Comparison of ENCODE assay signal across 9 cellular contexts in the genomic region with DNA sequence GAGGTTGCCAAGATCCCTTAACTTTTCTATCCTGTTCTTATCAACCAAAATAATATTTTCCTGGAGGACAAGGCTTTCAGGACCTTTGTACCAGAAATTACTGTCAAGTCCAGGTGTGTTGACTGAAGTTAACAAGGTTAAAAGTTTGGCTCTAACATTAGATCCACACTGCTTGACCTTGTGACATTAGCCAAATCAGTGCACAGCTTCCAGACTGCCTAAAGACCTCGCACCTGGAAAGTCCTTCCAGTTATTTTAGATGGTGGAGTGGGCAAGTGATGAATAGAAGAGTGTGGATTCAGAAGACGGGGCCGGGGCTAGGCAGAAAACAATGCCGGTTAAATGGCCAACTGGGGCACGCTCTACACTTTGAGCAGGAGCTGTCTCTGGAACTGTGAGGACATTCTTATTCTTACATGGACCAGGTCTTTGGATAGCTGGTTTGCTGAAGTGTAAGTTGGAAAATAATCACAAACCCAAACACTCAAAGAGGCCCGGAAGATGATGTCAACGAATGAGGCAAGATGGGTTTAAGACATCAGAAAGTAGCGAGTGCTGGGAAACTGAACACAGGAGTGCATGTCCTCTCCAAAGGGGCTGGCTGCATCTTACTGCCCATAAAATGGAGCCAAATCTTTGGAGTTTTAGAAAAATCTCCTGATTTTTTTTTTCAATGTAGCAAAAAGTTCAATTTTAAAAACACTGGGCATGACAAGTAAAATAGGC. TPM values are rescaled to one million over a fixed set of nuclear protein-coding genes. Genes with fewer than 3 reads are reported as not detected.
A peak's percentile ranks its signal among the peaks of the same experiment; 100 is the strongest.
DNase-seq lines count a peak whose midpoint lies in the region; ATAC-seq and TF ChIP-seq lines count a peak whose summit lies in the region.
"Had no signal": no experiment of that assay in that cellular context is flagged by ENCODE, and none has a peak within 500 bp of the region (broad histone marks: within the 10 kb centered on the region; RNA-seq: fewer than 3 reads in every experiment).

No MANE protein-coding gene starts in this region.

- no peak for TF ChIP-seq CTCF in heart left ventricle (IDR thresholded peaks at IDR 0.05)
- TF ChIP-seq CTCF in osteocyte (IDR thresholded peaks at IDR 0.05), result no peak
- no peak for TF ChIP-seq CTCF in glutamatergic neuron (IDR thresholded peaks at IDR 0.05; ENCODE audit: partially characterized antibody, unreplicated experiment)
- TF ChIP-seq CTCF in lower lobe of right lung (IDR thresholded peaks at IDR 0.05), result no peak

- H3K4me1 Mint-ChIP-seq in osteocyte (ENCODE audit: unreplicated experiment) (peaks cover 48% of the 10 kb centered on the region), glutamatergic neuron (ENCODE audit: low read depth, unreplicated experiment) (peaks cover 20% of the 10 kb centered on the region)

- ATAC-seq in heart left ventricle (no peak), Right ventricle myocardium superior (ENCODE audit: poor library complexity) (no peak), lower lobe of right lung (no peak), HG02588 (IDR thresholded peaks at IDR 0.05; ENCODE audit: unreplicated experiment) (no peak)
- ATAC-seq: natural killer cell had no signal

- H3K9me3 ChIP-seq in heart left ventricle (no peaks in the 10 kb centered on the region), lower lobe of right lung (no peaks in the 10 kb centered on the region)

- H3K27ac ChIP-seq in heart left ventricle (peak overlapping the region in 7 of 12 donors; percentile 3 to 52 (median 28)), epithelial cell of prostate (peak overlapping the region; percentile 20), lower lobe of right lung (no peak overlapping the region)

- H3K4me1 ChIP-seq in heart left ventricle (peaks cover 0 to 35% (median 19%) of the 10 kb centered on the region in 12 donors), lower lobe of right lung (peaks cover 8% of the 10 kb centered on the region)

- H3K27ac Mint-ChIP-seq in osteocyte (ENCODE audit: unreplicated experiment), result peak overlapping the region; percentile 96
- H3K27ac Mint-ChIP-seq in glutamatergic neuron (ENCODE audit: unreplicated experiment), result no peak overlapping the region

- H3K36me3 ChIP-seq in heart left ventricle, result peaks cover 0 to 75% (median 64%) of the 10 kb centered on the region in 9 donors
- H3K36me3 ChIP-seq in lower lobe of right lung, result peaks cover 58% of the 10 kb centered on the region

- DNase-seq in heart left ventricle (no peak), Right ventricle myocardium superior (no peak), epithelial cell of prostate (ENCODE audit: low read depth, low spot score) (no peak), osteocyte (ENCODE audit: extremely low spot score, unreplicated experiment) (no peak), glutamatergic neuron (no peak), UCSD-AML1 (lab: John Stamatoyannopoulos, UW; ENCODE audit: unreplicated experiment) (no peak), lower lobe of right lung (no peak)
- DNase-seq: natural killer cell had no signal

- WGBS in heart left ventricle, 4 donors, result 85 to 91% (median 88%) methylated on average over 8 of the region's 8 CpGs

- H3K36me3 Mint-ChIP-seq in osteocyte (ENCODE audit: unreplicated experiment) (peaks cover 28% of the 10 kb centered on the region), glutamatergic neuron (ENCODE audit: unreplicated experiment) (no peaks in the 10 kb centered on the region)

- H3K27me3 ChIP-seq in heart left ventricle, result no peaks in the 10 kb centered on the region
- H3K27me3 ChIP-seq in lower lobe of right lung (ENCODE audit: low read depth), result no peaks in the 10 kb centered on the region

- no peak for TF ChIP-seq POLR2A in heart left ventricle (IDR thresholded peaks at IDR 0.05)

- no peaks in the 10 kb centered on the region for H3K9me3 Mint-ChIP-seq in osteocyte (ENCODE audit: unreplicated experiment)
- no peaks in the 10 kb centered on the region for H3K9me3 Mint-ChIP-seq in glutamatergic neuron (ENCODE audit: unreplicated experiment)
- H3K9me3 Mint-ChIP-seq: natural killer cell had no signal

- intact Hi-C loops in heart left ventricle (cut with DNase I), result loop anchor here in 9 of 10 donors (2.0 to 10.0 kb wide), 7 partner anchors 50 to 232 kb away; no protein-coding TSS in a partner anchor
- intact Hi-C loops in Right ventricle myocardium superior (cut with DNase I), result loop anchor here (5.0 kb wide), 2 partner anchors 88 to 172 kb away; no protein-coding TSS in a partner anchor
- intact Hi-C loops in lower lobe of right lung (cut with DNase I), result no loop called here

- H3K4me3 ChIP-seq in heart left ventricle (no peak overlapping the region), lower lobe of right lung (no peak overlapping the region)

- no peaks in the 10 kb centered on the region for H3K27me3 Mint-ChIP-seq in osteocyte (ENCODE audit: unreplicated experiment)
- H3K27me3 Mint-ChIP-seq in glutamatergic neuron (ENCODE audit: unreplicated experiment), result no peaks in the 10 kb centered on the region

- H3K4me3 Mint-ChIP-seq in osteocyte (ENCODE audit: unreplicated experiment) (no peak overlapping the region), glutamatergic neuron (ENCODE audit: unreplicated experiment) (no peak overlapping the region)
- H3K4me3 Mint-ChIP-seq: natural killer cell had no signal

RNA-seq across cellular contexts. Expression of a gene that starts 56.3 kb away (rescaled TPM):
- 10 to 100 TPM; 17.9 to 48.3 (median 25.8) TPM for total RNA-seq in heart left ventricle
- polyA plus RNA-seq in heart left ventricle, result 10 to 100 TPM; 11.7 to 12.5 TPM
- total RNA-seq in Right ventricle myocardium superior, result 22.8 TPM
- 46.3 and 50.2 TPM in 2 replicates for total RNA-seq in osteocyte
- 104 TPM for total RNA-seq in glutamatergic neuron (ENCODE audit: unreplicated experiment)
- 45.9 TPM for total RNA-seq in lower lobe of right lung
